In genomic region chr19:52048604-52049493, GRCh38 we compare ENCODE assay signal across 8 cellular contexts. TPM values are rescaled to one million over a fixed set of nuclear protein-coding genes. Genes with fewer than 3 reads are reported as not detected.
DNase-seq lines count a peak whose midpoint lies in the region; ATAC-seq and TF ChIP-seq lines count a peak whose summit lies in the region.

ZNF432 (minus strand) TSS chr19:52048838; CDS start chr19:52046868, 1,970 bp downstream.

- TF ChIP-seq CTCF in fibroblast of villous mesenchyme (IDR thresholded peaks at IDR 0.05; ENCODE audit: insufficient read depth, low read depth, low read length): no peak
- no peak for TF ChIP-seq CTCF in neural cell (IDR thresholded peaks at IDR 0.05; ENCODE audit: poor library complexity, severe bottlenecking)

- H3K79me2 ChIP-seq in neural cell (replicated peaks; ENCODE audit: insufficient read depth, low read length): peaks cover 22% of the 10 kb centered on the region

- peak within 1 kb of the TSS; percentile 76 for H3K4me2 ChIP-seq in neural cell (ENCODE audit: low read length)

- peaks cover 16% of the 10 kb centered on the region for H3K36me3 ChIP-seq in neural cell (ENCODE audit: insufficient read depth, low read length)

- H3F3A ChIP-seq in neural cell (ENCODE audit: insufficient read depth, low read length, poor library complexity, severe bottlenecking): no peaks in the 10 kb centered on the region

- no peaks in the 10 kb centered on the region for H4K20me1 ChIP-seq in neural cell (ENCODE audit: insufficient read depth)

- H3K9me3 ChIP-seq in neural cell (ENCODE audit: low read length): no peaks in the 10 kb centered on the region

- peak within 1 kb of the TSS; percentile 67 for H2AFZ ChIP-seq in neural cell (ENCODE audit: low read depth, low read length)

- DNase-seq in DMS79 (lab: John Stamatoyannopoulos, UW): peak; percentile 85
- DNase-seq in Kasumi-1 (lab: John Stamatoyannopoulos, UW): peak; percentile 30 to 39
- DNase-seq in activated gamma-delta T cell treated with Interleukin-2 at 50 U/mL for 16 hours: peak; percentile 77
- peak; percentile 98 for DNase-seq in fibroblast of villous mesenchyme (ENCODE audit: low read depth)
- DNase-seq in stimulated activated naive CD8-positive, alpha-beta T cell treated with anti-CD3 and anti-CD28 coated beads, Interleukin-15, amount 100 ng/mL, for 72 hours: peak; percentile 80 to 86

- H3K9me3 Mint-ChIP-seq in stimulated activated naive CD8-positive, alpha-beta T cell treated with anti-CD3 and anti-CD28 coated beads, Interleukin-15, amount 100 ng/mL, for 72 hours: peaks cover 32 to 42% of the 10 kb centered on the region in 2 donors

- H3K4me1 Mint-ChIP-seq in stimulated activated naive CD8-positive, alpha-beta T cell treated with anti-CD3 and anti-CD28 coated beads, Interleukin-15, amount 100 ng/mL, for 72 hours: peaks cover 27% of the 10 kb centered on the region

- H3K9ac ChIP-seq in neural cell (ENCODE audit: low read length): peak within 1 kb of the TSS; percentile 79

- H3K4me3 Mint-ChIP-seq in stimulated activated naive CD8-positive, alpha-beta T cell treated with anti-CD3 and anti-CD28 coated beads, Interleukin-15, amount 100 ng/mL, for 72 hours: peak within 1 kb of the TSS; percentile 91 to 100

- no peaks in the 10 kb centered on the region for H3K27me3 Mint-ChIP-seq in stimulated activated naive CD8-positive, alpha-beta T cell treated with anti-CD3 and anti-CD28 coated beads, Interleukin-15, amount 100 ng/mL, for 72 hours

- peak within 1 kb of the TSS; percentile 100 for H3K27ac Mint-ChIP-seq in stimulated activated naive CD8-positive, alpha-beta T cell treated with anti-CD3 and anti-CD28 coated beads, Interleukin-15, amount 100 ng/mL, for 72 hours

- H3K27ac ChIP-seq in neural cell (ENCODE audit: low read length): peak within 1 kb of the TSS; percentile 92

- H3K4me3 ChIP-seq in fibroblast of villous mesenchyme (ENCODE audit: low read depth, low read length) (peak within 1 kb of the TSS; percentile 76), neural cell (ENCODE audit: low read length) (peak within 1 kb of the TSS; percentile 70)

- peak; percentile 34 for TF ChIP-seq EP300 in neural cell (conservative IDR thresholded peaks at IDR 0.05; ENCODE audit: poor library complexity, severe bottlenecking)

- peak; percentile 83 for ATAC-seq in GM21786 (IDR thresholded peaks at IDR 0.05; ENCODE audit: unreplicated experiment)
- ATAC-seq in stimulated activated naive CD8-positive, alpha-beta T cell treated with anti-CD3 and anti-CD28 coated beads, Interleukin-15, amount 100 ng/mL, for 72 hours: peak; percentile 94

- H3K9me2 ChIP-seq in neural cell (ENCODE audit: insufficient read depth, low read length): no peaks in the 10 kb centered on the region

- TF ChIP-seq POLR2A in Raji (IDR thresholded peaks at IDR 0.05; ENCODE audit: insufficient read depth, low read depth, low read length): peak; percentile 39; the same call in 1 of the 2 replicates

- TF ChIP-seq RAD21 in neural cell (conservative IDR thresholded peaks at IDR 0.05): no peak

- no peaks in the 10 kb centered on the region for H3K27me3 ChIP-seq in neural cell (ENCODE audit: insufficient read depth, low read depth, low read length)

TF ChIP-seq in neural cell, 6 proteins besides CTCF, POLR2A, EP300 and RAD21:
- TF ChIP-seq SMC3 (conservative IDR thresholded peaks at IDR 0.05; ENCODE audit: poor library complexity) (no peak), POLR2AphosphoS5 (IDR thresholded peaks at IDR 0.05) (peak; percentile 88), REST (IDR thresholded peaks at IDR 0.05; ENCODE audit: borderline replicate concordance) (peak; percentile 53), TAF1 (IDR thresholded peaks at IDR 0.05; ENCODE audit: low read depth) (no peak), MXI1 (conservative IDR thresholded peaks at IDR 0.05; ENCODE audit: poor library complexity, severe bottlenecking) (peak; percentile 83), EZH2 (IDR thresholded peaks at IDR 0.05; ENCODE audit: borderline replicate concordance, insufficient read depth, low read length, poor library complexity, severe bottlenecking) (no peak)

RNA-seq across cellular contexts. Expression of gene ZNF432, which starts in this region (rescaled TPM):
- total RNA-seq in fibroblast of villous mesenchyme: 7.4 and 10.8 TPM in 2 replicates
- 38.7 and 48.6 TPM in 2 replicates for polyA plus RNA-seq in neural cell
- polyA minus RNA-seq in neural cell: 64.8 and 76.3 TPM in 2 replicates

Comparison
In these comparisons a context has a peak if more than half of its experiments do, and no peak if none do; other contexts are left out.
1. Peak in every context shown above with its lines: DNase-seq, ATAC-seq, H3K4me3 ChIP-seq and H3K27ac ChIP-seq.
2. DNase-seq: peak in every context shown above with its lines; median percentile 98 in fibroblast of villous mesenchyme; 85 in DMS79; 83 in stimulated activated naive CD8-positive, alpha-beta T cell treated with anti-CD3 and anti-CD28 coated beads, Interleukin-15, amount 100 ng/mL, for 72 hours; 77 in activated gamma-delta T cell treated with Interleukin-2 at 50 U/mL for 16 hours; 34 in Kasumi-1.